11 cellular contexts compared by ENCODE assay signal in genomic region chr12:92244036-92244435, GRCh38.
DNase-seq lines count a peak whose midpoint lies in the region; ATAC-seq and TF ChIP-seq lines count a peak whose summit lies in the region.
"Had no signal": no experiment of that assay in that cellular context is flagged by ENCODE, and none has a peak within 500 bp of the region (broad histone marks: within the 10 kb centered on the region; RNA-seq: fewer than 3 reads in every experiment).

No MANE protein-coding gene starts in this region.

- peak overlapping the region; percentile 53 for H3K27ac ChIP-seq in lower lobe of right lung
- peak overlapping the region in 4 of 5 donors; percentile 50 to 72 (median 62) for H3K27ac ChIP-seq in stomach

- TF ChIP-seq CTCF in lower lobe of right lung (IDR thresholded peaks at IDR 0.05) = no peak
- TF ChIP-seq CTCF in stomach (IDR thresholded peaks at IDR 0.05) = no peak

- H3K27me3 ChIP-seq in lower lobe of right lung (ENCODE audit: low read depth) (no peaks in the 10 kb centered on the region), stomach (no peaks in the 10 kb centered on the region)

- H3K4me1 ChIP-seq in lower lobe of right lung = peaks cover 6% of the 10 kb centered on the region
- peaks cover 0 to 21% (median 10%) of the 10 kb centered on the region in 4 donors for H3K4me1 ChIP-seq in stomach

- H3K36me3 ChIP-seq in lower lobe of right lung (no peaks in the 10 kb centered on the region), stomach (no peaks in the 10 kb centered on the region)

- 41 to 61% (median 58%) methylated on average over 3 of the region's 3 CpGs for WGBS in stomach, 5 donors

- intact Hi-C loops in lower lobe of right lung (cut with DNase I) = no loop called here
- intact Hi-C loops in stomach (cut with DNase I; ENCODE audit: low total_unique reads) = no loop called here

- peak; percentile 69 for TF ChIP-seq EP300 in stomach (IDR thresholded peaks at IDR 0.05)

- DNase-seq in M059J (ENCODE audit: low read depth) = peak; percentile 23
- DNase-seq in dermis blood vessel endothelial cell = peak; percentile 48
- no peak for DNase-seq in lower lobe of right lung
- DNase-seq in stomach = no peak
- DNase-seq in mesenteric fat pad (ENCODE audit: low spot score) = no peak
- DNase-seq in NCI-H1105 (lab: John Stamatoyannopoulos, UW) = no peak
- no peak for DNase-seq in SIG-M5 treated with dmso at 0.1 percent for 504 hours (lab: John Stamatoyannopoulos, UW; ENCODE audit: unreplicated experiment)
- DNase-seq: DND-41, NCI-H774, posterior cingulate gyrus had no signal

- no peak for TF ChIP-seq POLR2A in stomach (IDR thresholded peaks at IDR 0.05)

- H3K9me3 ChIP-seq in lower lobe of right lung (no peaks in the 10 kb centered on the region), stomach (no peaks in the 10 kb centered on the region)

- peak; percentile 37 to 62 for ATAC-seq in lower lobe of right lung
- no peak for ATAC-seq in HG03354 (IDR thresholded peaks at IDR 0.05; ENCODE audit: poor library complexity, severe bottlenecking, unreplicated experiment)

- H3K4me3 ChIP-seq in lower lobe of right lung = no peak overlapping the region
- H3K4me3 ChIP-seq in stomach = no peak overlapping the region

Comparison
In these comparisons a context has a peak if more than half of its experiments do, and no peak if none do; other contexts are left out.
1. DNase-seq: peak in M059J (single experiment) and dermis blood vessel endothelial cell (single experiment); none in lower lobe of right lung (single experiment), stomach (single experiment), mesenteric fat pad (single experiment), NCI-H1105 (single experiment) and SIG-M5 treated with dmso at 0.1 percent for 504 hours (single experiment).